In genomic region chr19:45632468-45633196, GRCh38 we compare ENCODE assay signal across 8 cellular contexts. TPM values are rescaled to one million over a fixed set of nuclear protein-coding genes. Genes with fewer than 3 reads are reported as not detected.
DNase-seq lines count a peak whose midpoint lies in the region; ATAC-seq and TF ChIP-seq lines count a peak whose summit lies in the region.

No MANE protein-coding gene starts in this region.

- no peaks in the 10 kb centered on the region for H3K9me3 Mint-ChIP-seq in activated naive CD4-positive, alpha-beta T cell treated with anti-CD3 and anti-CD28 coated beads, Interleukin-2, amount 50 U/mL, for 72 hours
- H3K9me3 Mint-ChIP-seq in activated naive CD8-positive, alpha-beta T cell treated with anti-CD3 and anti-CD28 coated beads for 36 hours, result no peaks in the 10 kb centered on the region

- H3K36me3 Mint-ChIP-seq in activated naive CD4-positive, alpha-beta T cell treated with anti-CD3 and anti-CD28 coated beads, Interleukin-2, amount 50 U/mL, for 72 hours, result peaks cover 5 to 10% of the 10 kb centered on the region in 2 donors
- H3K36me3 Mint-ChIP-seq in activated naive CD8-positive, alpha-beta T cell treated with anti-CD3 and anti-CD28 coated beads for 36 hours, result peaks cover 26% of the 10 kb centered on the region

- TF ChIP-seq EP300 in sigmoid colon (IDR thresholded peaks at IDR 0.05), result no peak

- peaks cover 14% of the 10 kb centered on the region for H3K4me1 Mint-ChIP-seq in activated naive CD8-positive, alpha-beta T cell treated with anti-CD3 and anti-CD28 coated beads for 36 hours

- H3K4me2 ChIP-seq in OCI-LY1 (ENCODE audit: low read length), result peak overlapping the region; percentile 26

- H3K4me3 Mint-ChIP-seq in activated naive CD8-positive, alpha-beta T cell treated with anti-CD3 and anti-CD28 coated beads for 36 hours, result no peak overlapping the region

- H3K27ac Mint-ChIP-seq in activated naive CD4-positive, alpha-beta T cell treated with anti-CD3 and anti-CD28 coated beads, Interleukin-2, amount 50 U/mL, for 72 hours, result peak overlapping the region in 1 of 2 donors; percentile 93
- H3K27ac Mint-ChIP-seq in activated naive CD8-positive, alpha-beta T cell treated with anti-CD3 and anti-CD28 coated beads for 36 hours, result peak overlapping the region; percentile 48

- no peak overlapping the region for H3K4me3 ChIP-seq in OCI-LY1 (ENCODE audit: low read depth, low read length, poor library complexity, severe bottlenecking)
- H3K4me3 ChIP-seq in cardiac muscle cell, result no peak overlapping the region
- no peak overlapping the region for H3K4me3 ChIP-seq in sigmoid colon

- WGBS in sigmoid colon, 2 donors, result 54 to 65% methylated on average over 27 of the region's 27 CpGs

- peaks cover 11% of the 10 kb centered on the region; the same call in 1 of the 2 replicates for H3K36me3 ChIP-seq in OCI-LY1 (ENCODE audit: insufficient read depth, low read length)
- H3K36me3 ChIP-seq in cardiac muscle cell, result peaks cover 3% of the 10 kb centered on the region
- peaks cover 0 to 22% (median 6%) of the 10 kb centered on the region in 4 donors for H3K36me3 ChIP-seq in sigmoid colon

- H3K9me3 ChIP-seq in OCI-LY1 (ENCODE audit: low read length) (no peaks in the 10 kb centered on the region), cardiac muscle cell (ENCODE audit: low read depth) (no peaks in the 10 kb centered on the region), sigmoid colon (no peaks in the 10 kb centered on the region)

- no peaks in the 10 kb centered on the region for H3K9me2 ChIP-seq in OCI-LY1 (ENCODE audit: low read depth, low read length)

- no peaks in the 10 kb centered on the region for H3K79me2 ChIP-seq in OCI-LY1 (ENCODE audit: insufficient read depth, low read length)

- no peak overlapping the region for H3K27ac ChIP-seq in OCI-LY1 (ENCODE audit: low read depth, low read length, poor library complexity, severe bottlenecking)
- H3K27ac ChIP-seq in cardiac muscle cell, result no peak overlapping the region
- peak overlapping the region in 1 of 4 donors; percentile 26 for H3K27ac ChIP-seq in sigmoid colon

- DNase-seq in activated naive CD4-positive, alpha-beta T cell treated with Interleukin-2 at 50 U/mL for 16 hours, result peak; percentile 56
- no peak for DNase-seq in activated naive CD4-positive, alpha-beta T cell treated with anti-CD3 and anti-CD28 coated beads, Interleukin-2, amount 50 U/mL, for 72 hours (ENCODE audit: low spot score in 2 of 2)
- peak; percentile 53 for DNase-seq in activated naive CD8-positive, alpha-beta T cell treated with anti-CD3 and anti-CD28 coated beads for 36 hours
- DNase-seq in cardiac muscle cell (ENCODE audit: low read depth in 1 of 2, low spot score in 1 of 2) (peak; percentile 81 to 94), sigmoid colon (peak; percentile 70), NOMO-1 treated with dmso at 0.1 percent for 144 hours (lab: John Stamatoyannopoulos, UW; ENCODE audit: unreplicated experiment) (no peak)

- H3K27me3 Mint-ChIP-seq in activated naive CD8-positive, alpha-beta T cell treated with anti-CD3 and anti-CD28 coated beads for 36 hours, result no peaks in the 10 kb centered on the region

- no peak for ATAC-seq in activated naive CD4-positive, alpha-beta T cell treated with anti-CD3 and anti-CD28 coated beads, Interleukin-2, amount 50 U/mL, for 72 hours
- ATAC-seq in HG03342 (IDR thresholded peaks at IDR 0.05; ENCODE audit: unreplicated experiment), result no peak

- no peak overlapping the region for H3K9ac ChIP-seq in OCI-LY1 (ENCODE audit: low read length)

- H3F3A ChIP-seq in OCI-LY1 (ENCODE audit: insufficient read depth, low read length), result no peaks in the 10 kb centered on the region

- intact Hi-C loops in sigmoid colon (cut with DNase I), result no loop called here

- no peak overlapping the region for H2AFZ ChIP-seq in OCI-LY1 (ENCODE audit: low read length)

- H3K4me1 ChIP-seq in OCI-LY1 (ENCODE audit: insufficient read depth, low read length, severe bottlenecking), result peaks cover 3% of the 10 kb centered on the region
- no peaks in the 10 kb centered on the region for H3K4me1 ChIP-seq in cardiac muscle cell (ENCODE audit: low read depth)
- peaks cover 0 to 8% (median 6%) of the 10 kb centered on the region in 4 donors for H3K4me1 ChIP-seq in sigmoid colon

- no peak for TF ChIP-seq CTCF in OCI-LY1 (IDR thresholded peaks at IDR 0.05; ENCODE audit: low read length)
- TF ChIP-seq CTCF in cardiac muscle cell (IDR thresholded peaks at IDR 0.05; ENCODE audit: low read depth, low read length), result no peak
- no peak for TF ChIP-seq CTCF in sigmoid colon (IDR thresholded peaks at IDR 0.05)

- H4K20me1 ChIP-seq in OCI-LY1 (ENCODE audit: insufficient read depth, low read length), result no peaks in the 10 kb centered on the region

- H3K27me3 ChIP-seq in OCI-LY1 (ENCODE audit: insufficient read depth, low read length), result no peaks in the 10 kb centered on the region
- no peaks in the 10 kb centered on the region for H3K27me3 ChIP-seq in cardiac muscle cell
- H3K27me3 ChIP-seq in sigmoid colon, result no peaks in the 10 kb centered on the region

- TF ChIP-seq POLR2A in sigmoid colon (IDR thresholded peaks at IDR 0.05), result no peak

RNA-seq across cellular contexts. Expression of gene EML2, which starts 6.6 kb away (rescaled TPM):
- total RNA-seq in activated naive CD4-positive, alpha-beta T cell treated with anti-CD3 and anti-CD28 coated beads, Interleukin-2, amount 50 U/mL, for 72 hours, result 100 to 1,000 TPM; 142 to 161 TPM
- total RNA-seq in activated naive CD8-positive, alpha-beta T cell treated with anti-CD3 and anti-CD28 coated beads for 36 hours, result 10 to 100 TPM; 94.4 to 98.8 TPM
- total RNA-seq in cardiac muscle cell, result 24.7 and 41.0 TPM in 2 replicates
- polyA plus RNA-seq in cardiac muscle cell, result 26.2 and 39.7 TPM in 2 replicates
- total RNA-seq in sigmoid colon, result 10 to 100 TPM; 10.4 to 34.6 (median 14.7) TPM
- 10 to 100 TPM; 40.2 to 75.6 (median 40.5) TPM for polyA plus RNA-seq in sigmoid colon

RNA-seq across cellular contexts. Expression of gene GPR4, which starts 30.6 kb away (rescaled TPM):
- under 1 TPM in 1 of 2 donors, not detected in 1; 0.09 TPM for total RNA-seq in activated naive CD4-positive, alpha-beta T cell treated with anti-CD3 and anti-CD28 coated beads, Interleukin-2, amount 50 U/mL, for 72 hours
- total RNA-seq in activated naive CD8-positive, alpha-beta T cell treated with anti-CD3 and anti-CD28 coated beads for 36 hours, result not detected
- 0.14 TPM in 1 of 2 replicates, not detected in the other for total RNA-seq in cardiac muscle cell
- 0.14 TPM in 1 of 2 replicates, not detected in the other for polyA plus RNA-seq in cardiac muscle cell
- total RNA-seq in sigmoid colon, result 1 to 10 TPM in 1 of 4 donors, under 1 TPM in 3; 0.55 to 1.9 (median 0.85) TPM
- polyA plus RNA-seq in sigmoid colon, result 1 to 10 TPM in 2 of 3 donors, under 1 TPM in 1; 0.46 to 1.8 (median 1.8) TPM

RNA-seq across cellular contexts. Expression of gene GIPR, which starts 35.4 kb away (rescaled TPM):
- 10 to 100 TPM in 1 of 2 donors, 1 to 10 TPM in 1; 7.0 to 15.7 TPM for total RNA-seq in activated naive CD4-positive, alpha-beta T cell treated with anti-CD3 and anti-CD28 coated beads, Interleukin-2, amount 50 U/mL, for 72 hours
- 1 to 10 TPM; 1.4 to 1.7 TPM for total RNA-seq in activated naive CD8-positive, alpha-beta T cell treated with anti-CD3 and anti-CD28 coated beads for 36 hours
- total RNA-seq in cardiac muscle cell (10.8 and 23.6 TPM in 2 replicates), sigmoid colon (not detected)
- polyA plus RNA-seq in cardiac muscle cell (12.8 and 14.9 TPM in 2 replicates), sigmoid colon (10 to 100 TPM in 1 of 3 donors, 1 to 10 TPM in 1, under 1 TPM in 1; 0.69 to 11.8 (median 3.6) TPM)

RNA-seq across cellular contexts. Expression of gene OPA3, which starts 48.0 kb away (rescaled TPM):
- total RNA-seq in activated naive CD4-positive, alpha-beta T cell treated with anti-CD3 and anti-CD28 coated beads, Interleukin-2, amount 50 U/mL, for 72 hours, result 10 to 100 TPM; 16.6 to 16.7 TPM
- 10 to 100 TPM; 14.7 to 15.1 TPM for total RNA-seq in activated naive CD8-positive, alpha-beta T cell treated with anti-CD3 and anti-CD28 coated beads for 36 hours
- total RNA-seq in cardiac muscle cell (13.2 and 13.7 TPM in 2 replicates), sigmoid colon (1 to 10 TPM; 5.4 to 9.9 (median 8.1) TPM)
- polyA plus RNA-seq in cardiac muscle cell (14.8 and 26.7 TPM in 2 replicates), sigmoid colon (10 to 100 TPM in 1 of 3 donors, 1 to 10 TPM in 2; 3.0 to 11.3 (median 4.4) TPM)

RNA-seq across cellular contexts. Expression of gene SNRPD2, which starts 59.1 kb away (rescaled TPM):
- 100 to 1,000 TPM; 755 to 839 TPM for total RNA-seq in activated naive CD4-positive, alpha-beta T cell treated with anti-CD3 and anti-CD28 coated beads, Interleukin-2, amount 50 U/mL, for 72 hours
- total RNA-seq in activated naive CD8-positive, alpha-beta T cell treated with anti-CD3 and anti-CD28 coated beads for 36 hours, result 100 to 1,000 TPM; 818 to 852 TPM
- 258 and 298 TPM in 2 replicates for total RNA-seq in cardiac muscle cell
- 696 and 731 TPM in 2 replicates for polyA plus RNA-seq in cardiac muscle cell
- total RNA-seq in sigmoid colon, result 100 to 1,000 TPM; 145 to 261 (median 242) TPM
- 100 to 1,000 TPM; 271 to 423 (median 382) TPM for polyA plus RNA-seq in sigmoid colon

Comparison
In these comparisons a context has a peak if more than half of its experiments do, and no peak if none do; other contexts are left out.
1. DNase-seq: peak in activated naive CD4-positive, alpha-beta T cell treated with Interleukin-2 at 50 U/mL for 16 hours (single experiment), activated naive CD8-positive, alpha-beta T cell treated with anti-CD3 and anti-CD28 coated beads for 36 hours (single experiment), cardiac muscle cell (2 of 2) and sigmoid colon (single experiment); none in activated naive CD4-positive, alpha-beta T cell treated with anti-CD3 and anti-CD28 coated beads, Interleukin-2, amount 50 U/mL, for 72 hours (0 of 2) and NOMO-1 treated with dmso at 0.1 percent for 144 hours (single experiment).